8 cellular contexts compared by ENCODE assay signal in genomic region chr19:18104793-18105131, GRCh38. TPM values are rescaled to one million over a fixed set of nuclear protein-coding genes. Genes with fewer than 3 reads are reported as not detected.
DNase-seq lines count a peak whose midpoint lies in the region; ATAC-seq and TF ChIP-seq lines count a peak whose summit lies in the region.

No MANE protein-coding gene starts in this region.

- H3K27ac Mint-ChIP-seq in GM23338: peak overlapping the region; percentile 93
- peak overlapping the region; percentile 72 for H3K27ac Mint-ChIP-seq in T-helper 17 cell

- H3F3A ChIP-seq in GM23338 (replicated peaks; ENCODE audit: low read depth): 0 out of 2 replicates have a peak, but pooled peaks cover 4% of the 10 kb centered on the region

- no peaks in the 10 kb centered on the region for H4K20me1 ChIP-seq in GM23338 (replicated peaks; ENCODE audit: insufficient read depth)

- H3K9me3 ChIP-seq in T-helper 17 cell (ENCODE audit: control insufficient read depth, low read length, poor library complexity, severe bottlenecking): no peaks in the 10 kb centered on the region

- peaks cover 21% of the 10 kb centered on the region for H3K27me3 Mint-ChIP-seq in GM23338 (ENCODE audit: insufficient read depth, low read depth, poor library complexity)
- no peaks in the 10 kb centered on the region for H3K27me3 Mint-ChIP-seq in T-helper 17 cell

- no peaks in the 10 kb centered on the region; the same call in 1 of the 2 replicates for H3K4me1 ChIP-seq in GM23338 (ENCODE audit: insufficient read depth)

- H3K27ac ChIP-seq in GM23338 (ENCODE audit: low read depth): no peak overlapping the region

- ATAC-seq in GM23338: peak; percentile 24
- no peak for ATAC-seq in T-helper 17 cell

- H2AFZ ChIP-seq in GM23338: peak overlapping the region; percentile 92

- H3K9me2 ChIP-seq in GM23338 (ENCODE audit: insufficient read depth): no peaks in the 10 kb centered on the region

- H3K4me1 Mint-ChIP-seq in GM23338: peaks cover 11% of the 10 kb centered on the region
- peaks cover 23% of the 10 kb centered on the region for H3K4me1 Mint-ChIP-seq in T-helper 17 cell

- no peak for TF ChIP-seq CTCF in GM23338 (conservative IDR thresholded peaks at IDR 0.05; ENCODE audit: low read depth in 2 of 2)
- no peak for TF ChIP-seq CTCF in fibroblast of pulmonary artery (IDR thresholded peaks at IDR 0.05; ENCODE audit: low read length, missing control alignments)

- H3K4me2 ChIP-seq in GM23338: peak overlapping the region; percentile 79

- H3K36me3 Mint-ChIP-seq in GM23338 (ENCODE audit: low read depth): no peaks in the 10 kb centered on the region; the same call in 2 of the 3 replicates
- H3K36me3 Mint-ChIP-seq in T-helper 17 cell (ENCODE audit: low read depth): no peaks in the 10 kb centered on the region

- no peaks in the 10 kb centered on the region for H3K79me2 ChIP-seq in GM23338 (replicated peaks; ENCODE audit: insufficient read depth)

- H3K27me3 ChIP-seq in GM23338 (ENCODE audit: insufficient read depth): peaks cover 16% of the 10 kb centered on the region

- H3K4me3 ChIP-seq in GM23338 (peak overlapping the region; percentile 59), fibroblast of pulmonary artery (replicated peaks; ENCODE audit: low read depth, low read length) (peak overlapping the region; percentile 49), skeletal muscle cell (ENCODE audit: low read depth, low read length) (peak overlapping the region; percentile 31)

- H3K9me3 Mint-ChIP-seq in GM23338: no peaks in the 10 kb centered on the region

- H3K4me3 Mint-ChIP-seq in GM23338: peak overlapping the region; percentile 75
- H3K4me3 Mint-ChIP-seq in T-helper 17 cell: peak overlapping the region; percentile 75

- DNase-seq in GM23338 (ENCODE audit: low spot score) (no peak), T-helper 17 cell (no peak), fibroblast of pulmonary artery (ENCODE audit: low read depth) (no peak), skeletal muscle cell (ENCODE audit: low read depth) (no peak), NCI-H2029 (lab: John Stamatoyannopoulos, UW) (no peak), COR-L47 (lab: John Stamatoyannopoulos, UW) (no peak), AG08395 (ENCODE audit: low spot score) (no peak), NCI-H1930 (lab: John Stamatoyannopoulos, UW) (no peak)

- H3K36me3 ChIP-seq in GM23338 (ENCODE audit: insufficient read depth): no peaks in the 10 kb centered on the region

TF ChIP-seq in GM23338, 12 proteins besides CTCF, POLR2A, EP300 and RAD21 (continues in another document):
- TF ChIP-seq ETS1 (IDR thresholded peaks at IDR 0.05) (no peak), ZNF331 (CRISPR knock-in tag; IDR thresholded peaks at IDR 0.05; ENCODE audit: low read depth) (no peak), NANOG (IDR thresholded peaks at IDR 0.05; ENCODE audit: borderline replicate concordance) (no peak), POLR2AphosphoS5 (IDR thresholded peaks at IDR 0.05; ENCODE audit: low read depth) (no peak), EZH2phosphoT487 (IDR thresholded peaks at IDR 0.05; ENCODE audit: unreplicated experiment) (no peak), ZNF462 (CRISPR knock-in tag; IDR thresholded peaks at IDR 0.05) (no peak), ZNF114 (CRISPR knock-in tag; IDR thresholded peaks at IDR 0.05) (no peak), CREB1 (CRISPR knock-in tag; IDR thresholded peaks at IDR 0.05; ENCODE audit: low read depth) (no peak), JUNB (IDR thresholded peaks at IDR 0.05; ENCODE audit: unreplicated experiment) (no peak), EZH2 (IDR thresholded peaks at IDR 0.05; ENCODE audit: low read depth, unreplicated experiment) (no peak)

RNA-seq across cellular contexts. Expression of gene MAST3, which starts 7.2 kb away (rescaled TPM):
- 8.8 and 9.9 TPM in 2 replicates for total RNA-seq in GM23338 (2014; rRNA removed; shearing (Covaris generic))
- 5.6 and 6.3 TPM in 2 replicates for polyA plus RNA-seq in GM23338 (2016; fragmentation: Nextera tagmentation; extraction: Ambion mirVana)
- 10 to 100 TPM; 38.2 to 50.8 TPM for total RNA-seq in T-helper 17 cell

RNA-seq across cellular contexts. Expression of gene IL12RB1, which starts 18.0 kb away (rescaled TPM):
- not detected in 2 replicates for total RNA-seq in GM23338 (2014; rRNA removed; shearing (Covaris generic))
- polyA plus RNA-seq in GM23338 (2016; fragmentation: Nextera tagmentation; extraction: Ambion mirVana): not detected in 2 replicates
- 10 to 100 TPM; 56.7 to 71.1 TPM for total RNA-seq in T-helper 17 cell

RNA-seq across cellular contexts. Expression of gene PIK3R2, which starts 48.2 kb away (rescaled TPM):
- 37.1 and 66.6 TPM in 2 replicates for total RNA-seq in GM23338 (2014; rRNA removed; shearing (Covaris generic))
- polyA plus RNA-seq in GM23338 (2016; fragmentation: Nextera tagmentation; extraction: Ambion mirVana): 8.5 and 9.8 TPM in 2 replicates
- 1 to 10 TPM; 8.6 to 9.1 TPM for total RNA-seq in T-helper 17 cell

Comparison
In these comparisons a context has a peak if more than half of its experiments do, and no peak if none do; other contexts are left out.
1. RNA of gene IL12RB1, which starts 18.0 kb away (total RNA-seq): 56.7 to 71.1 TPM in T-helper 17 cell; not detected in GM23338; every median in the first group is over 10 times any median in the second.
2. Peak in every context shown above with its lines, with median percentiles within 50 percentile points of each other: H3K4me3 ChIP-seq.